ENCODE assay signal across 13 cellular contexts in genomic region chr20:62628691-62629090, GRCh38. TPM values are rescaled to one million over a fixed set of nuclear protein-coding genes. Genes with fewer than 3 reads are reported as not detected.
DNase-seq lines count a peak whose midpoint lies in the region; ATAC-seq, FAIRE-seq and TF ChIP-seq lines count a peak whose summit lies in the region.
"Had no signal": no experiment of that assay in that cellular context is flagged by ENCODE, and none has a peak within 500 bp of the region (broad histone marks: within the 10 kb centered on the region; RNA-seq: fewer than 3 reads in every experiment).

No MANE protein-coding gene starts in this region.

- H3K4me1 ChIP-seq in GM12878 (ENCODE audit: control insufficient read depth, insufficient read depth, low read length), result peaks cover 23% of the 10 kb centered on the region
- peaks cover 16% of the 10 kb centered on the region for H3K4me1 ChIP-seq in vagina

- TF ChIP-seq POLR2A in GM12878 (IDR thresholded peaks at IDR 0.05; ENCODE audit: low read depth, low read length) (no peak), H54 (IDR thresholded peaks at IDR 0.05; ENCODE audit: low read depth, low read length) (no peak), vagina (IDR thresholded peaks at IDR 0.05) (no peak)

- SMC1A ChIA-PET in GM12878 (lab: Charles Lee; ENCODE audit: uncharacterized antibody, unreplicated experiment), result interaction anchor here (1.0 to 1.3 kb wide), 2 partner anchors 14 to 22 kb away, joined by 3 to 5 read pairs; no protein-coding TSS in a partner anchor

- no peaks in the 10 kb centered on the region for H4K20me1 ChIP-seq in GM12878 (ENCODE audit: control insufficient read depth, insufficient read depth)

- H3K79me2 ChIP-seq in GM12878 (ENCODE audit: control insufficient read depth, insufficient read depth, low read length), result no peaks in the 10 kb centered on the region

- H3K27ac Mint-ChIP-seq in IgD-negative memory B cell (peak overlapping the region in 1 of 3 donors; percentile 25), neural crest cell (ENCODE audit: unreplicated experiment) (no peak overlapping the region)

- in situ Hi-C loops in GM12878 (cut with MboI), result no loop called here

- no peak for TF ChIP-seq EP300 in GM12878 (IDR thresholded peaks at IDR 0.05; ENCODE audit: borderline replicate concordance in 1 of 2, control insufficient read depth in 1 of 2, low read depth in 2 of 2, low read length in 2 of 2)

- CTCF ChIA-PET in GM12878 (lab: Yijun Ruan, JAX), result interaction anchor here (1.0 to 2.2 kb wide), 6 partner anchors 11 to 179 kb away, joined by 3 to 10 read pairs (median 4); partner anchors contain the start of gene SLCO4A1

- H3K9me3 ChIP-seq in GM12878 (replicated peaks; ENCODE audit: control insufficient read depth, insufficient read depth, low read length) (no peaks in the 10 kb centered on the region), vagina (no peaks in the 10 kb centered on the region)

- peak; percentile 11 for DNase-seq in DMS79 treated with DMSO at 0.1 percent for 48 hours (lab: John Stamatoyannopoulos, UW)
- no peak for DNase-seq in DMS79 (lab: John Stamatoyannopoulos, UW)
- no peak for DNase-seq in GM12878 (ENCODE audit: low read depth, low spot score)
- DNase-seq in neural crest cell (ENCODE audit: low read depth, low spot score), result no peak
- no peak for DNase-seq in H54 (ENCODE audit: insufficient read length, low spot score)
- no peak for DNase-seq in vagina (ENCODE audit: extremely low spot score in 2 of 2)
- DNase-seq in DMS153 (lab: John Stamatoyannopoulos, UW), result no peak
- DNase-seq: DND-41, NCI-H2029, RPMI8226 had no signal

- H2AFZ ChIP-seq in GM12878 (ENCODE audit: control insufficient read depth, low read depth, low read length), result no peak overlapping the region

- BruUV-seq in GM12878 (replicated peaks; lab: Mats Ljungman, UMichigan), result no TSS peak

- H3K27me3 Mint-ChIP-seq in IgD-negative memory B cell (no peaks in the 10 kb centered on the region), neural crest cell (ENCODE audit: low read depth) (peaks cover 15% of the 10 kb centered on the region)

- 69% methylated on average over 5 of the region's 6 CpGs for WGBS in GM12878 (ENCODE audit: insufficient coverage, insufficient replicate concordance, low lambda C conversion rate, missing lambda C conversion rate)

- H3K4me2 ChIP-seq in GM12878 (ENCODE audit: control insufficient read depth, insufficient read depth), result peak overlapping the region; percentile 74

- TF ChIP-seq RAD21 in GM12878 (IDR thresholded peaks at IDR 0.05; ENCODE audit: insufficient read depth, low read depth, low read length), result no peak

- H3K27me3 ChIP-seq in GM12878 (replicated peaks in 1 of 2; ENCODE audit: control insufficient read depth in 2 of 2, insufficient read depth in 2 of 2, low read length in 1 of 2) (no peaks in the 10 kb centered on the region; a peak in 1 of 4 replicates), vagina (no peaks in the 10 kb centered on the region)

- H3K4me3 Mint-ChIP-seq in IgD-negative memory B cell (peak overlapping the region in 3 of 4 donors; percentile 32 to 66 (median 41)), neural crest cell (no peak overlapping the region)

- no peak for ATAC-seq in GM12878

- H3K36me3 Mint-ChIP-seq in IgD-negative memory B cell (no peaks in the 10 kb centered on the region), neural crest cell (ENCODE audit: low read depth) (no peaks in the 10 kb centered on the region)

- no peaks in the 10 kb centered on the region for H3K9me3 Mint-ChIP-seq in IgD-negative memory B cell
- no peaks in the 10 kb centered on the region for H3K9me3 Mint-ChIP-seq in neural crest cell

- H3K27ac ChIP-seq in GM12878 (ENCODE audit: control insufficient read depth, insufficient read depth) (no peak overlapping the region), vagina (no peak overlapping the region)
- H3K27ac ChIP-seq: 22Rv1 had no signal

- FAIRE-seq in GM12878 (lab: Jason Lieb, UNC), result no peak
- FAIRE-seq in H54 (lab: Jason Lieb, UNC), result no peak
- FAIRE-seq: endometrium had no signal

- POLR2A ChIA-PET in GM12878 (lab: Charles Lee), result interaction anchor here (0.6 to 1.0 kb wide), 2 partner anchors 13 to 22 kb away, joined by 3 read pairs; partner anchors contain the start of gene SLCO4A1

- intact Hi-C loops in GM12878 (cut with micrococcal nuclease; ENCODE audit: unreplicated experiment) (no loop called here), vagina (cut with DNase I) (no loop called here)

- TF ChIP-seq CTCF in GM12878 (IDR thresholded peaks at IDR 0.05 in 2 of 3, conservative IDR thresholded peaks at IDR 0.05 in 1 of 3; ENCODE audit: control insufficient read depth in 2 of 3, extremely low read depth in 1 of 3, insufficient read depth in 1 of 3, low read depth in 3 of 3, low read length in 3 of 3) (no peak), neural crest cell (conservative IDR thresholded peaks at IDR 0.05) (peak; percentile 13), vagina (IDR thresholded peaks at IDR 0.05) (no peak)

- H3K36me3 ChIP-seq in GM12878 (ENCODE audit: control insufficient read depth in 2 of 2, insufficient read depth in 2 of 2, low read length in 1 of 2), result no peaks in the 10 kb centered on the region
- no peaks in the 10 kb centered on the region for H3K36me3 ChIP-seq in vagina

- H3K4me1 Mint-ChIP-seq in IgD-negative memory B cell (peaks cover 3 to 13% (median 7%) of the 10 kb centered on the region in 3 donors), neural crest cell (peaks cover 7% of the 10 kb centered on the region)

- RAD21 ChIA-PET in GM12878 (lab: Charles Lee; ENCODE audit: unreplicated experiment), result interaction anchor here (1.2 to 1.6 kb wide), 4 partner anchors 11 to 22 kb away, joined by 4 to 6 read pairs (median 4); partner anchors contain the start of gene SLCO4A1

- peak overlapping the region; percentile 21; the same call in 1 of the 2 replicates for H3K9ac ChIP-seq in GM12878 (ENCODE audit: control insufficient read depth, insufficient read depth, low read length)

- no peak overlapping the region for H3K4me3 ChIP-seq in GM12878
- H3K4me3 ChIP-seq in vagina, result no peak overlapping the region

TF ChIP-seq in GM12878, 131 proteins besides CTCF, POLR2A, EP300 and RAD21 (continues in another document):
- no peak for TF ChIP-seq CHD4 (IDR thresholded peaks at IDR 0.05)
- no peak for TF ChIP-seq ZBTB4 (CRISPR knock-in tag; IDR thresholded peaks at IDR 0.05)
- TF ChIP-seq GABPA (IDR thresholded peaks at IDR 0.05; ENCODE audit: low read depth), result no peak
- 0 out of 2 replicates have a peak, but pooled peaks have one; percentile 1 for TF ChIP-seq CBX5 (IDR thresholded peaks at IDR 0.05; ENCODE audit: low read depth)
- TF ChIP-seq PML (IDR thresholded peaks at IDR 0.05; ENCODE audit: low read length), result no peak
- no peak for TF ChIP-seq SUPT20H (IDR thresholded peaks at IDR 0.05; ENCODE audit: borderline replicate concordance, control insufficient read depth, low read depth, low read length)

RNA-seq across cellular contexts. Expression of gene SLCO4A1, which starts 13.6 kb away (rescaled TPM):
- polyA plus RNA-seq in IgD-negative memory B cell (3.4 TPM), GM12878 (2011; rRNA removed) (6.2 and 9.1 TPM in 2 replicates), GM12878 (2014; fragmentation: Illumina TruSeq; extraction: Trizol) (1.6 and 6.3 TPM in 2 replicates), GM12878 (2014; fragmentation: Nextera tagmentation; extraction: Ambion mirVana) (1 to 10 TPM; 2.1 to 4.7 TPM), GM12878 (2014; rRNA removed) (15.0 and 17.6 TPM in 2 replicates), GM12878 (2016; fragmentation: Nextera tagmentation; extraction: Ambion mirVana) (10 to 100 TPM; 28.4 to 30.7 TPM)
- total RNA-seq in GM12878 (2013; cell fraction: nucleolus; rRNA removed), result 46.8 and 53.3 TPM in 2 replicates
- total RNA-seq in GM12878 (2014; rRNA removed) (11.2 and 16.4 TPM in 2 replicates), GM12878 (2014; rRNA removed; fragmentation: Illumina TruSeq; extraction: Trizol) (6.0 and 7.0 TPM in 2 replicates), GM12878 (2021) (13.3 and 16.1 TPM in 2 replicates), neural crest cell (7.0 and 8.2 TPM in 2 replicates), vagina (45.9 TPM)
- 2.4 TPM for polyA plus RNA-seq in GM12878 (2011; ENCODE audit: low read depth)
- 9.4 and 11.8 TPM in 2 replicates for polyA plus RNA-seq in GM12878 (2011; cell fraction: cytosol; rRNA removed)
- polyA plus RNA-seq in GM12878 (2011; cell fraction: nucleus; rRNA removed), result 55.2 and 56.1 TPM in 2 replicates
- 9.1 and 10.6 TPM in 2 replicates for polyA plus RNA-seq in GM12878 (2012)
- polyA minus RNA-seq in GM12878 (2011; rRNA and poly(A)+ RNA removed), result 5.0 and 6.0 TPM in 2 replicates
- polyA minus RNA-seq in GM12878 (2011; cell fraction: cytosol; rRNA and poly(A)+ RNA removed), result 6.0 and 8.6 TPM in 2 replicates
- 9.8 and 12.8 TPM in 2 replicates for polyA minus RNA-seq in GM12878 (2011; cell fraction: nucleus; rRNA and poly(A)+ RNA removed)
